ENCODE assay signal across 1 cellular context in the genomic region with DNA sequence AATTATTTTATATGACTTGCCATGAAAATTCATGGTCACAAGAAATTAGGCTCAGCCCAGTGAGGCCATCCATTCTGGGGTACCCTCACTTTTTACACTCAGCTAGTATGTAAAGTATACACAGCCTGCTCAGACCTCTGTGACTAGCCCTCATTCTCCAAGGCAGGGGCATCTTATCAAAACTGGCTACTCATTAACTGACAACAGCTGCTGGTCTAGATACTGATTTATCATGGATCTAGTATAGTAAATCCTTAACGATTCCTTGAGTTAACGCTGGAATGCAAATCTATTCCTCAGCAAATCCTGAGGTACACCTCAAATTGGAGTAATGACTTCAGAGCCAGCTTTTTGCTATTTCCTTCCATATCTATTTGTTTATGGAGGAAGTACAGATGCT.
TF ChIP-seq lines count a peak whose summit lies in the region.

No MANE protein-coding gene starts in this region.

TF ChIP-seq in WTC11, 78 proteins besides CTCF, POLR2A, EP300 and RAD21 (continued from another document):
- TF ChIP-seq, protein P1, sequence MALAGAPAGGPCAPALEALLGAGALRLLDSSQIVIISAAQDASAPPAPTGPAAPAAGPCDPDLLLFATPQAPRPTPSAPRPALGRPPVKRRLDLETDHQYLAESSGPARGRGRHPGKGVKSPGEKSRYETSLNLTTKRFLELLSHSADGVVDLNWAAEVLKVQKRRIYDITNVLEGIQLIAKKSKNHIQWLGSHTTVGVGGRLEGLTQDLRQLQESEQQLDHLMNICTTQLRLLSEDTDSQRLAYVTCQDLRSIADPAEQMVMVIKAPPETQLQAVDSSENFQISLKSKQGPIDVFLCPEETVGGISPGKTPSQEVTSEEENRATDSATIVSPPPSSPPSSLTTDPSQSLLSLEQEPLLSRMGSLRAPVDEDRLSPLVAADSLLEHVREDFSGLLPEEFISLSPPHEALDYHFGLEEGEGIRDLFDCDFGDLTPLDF (CRISPR knock-in tag; IDR thresholded peaks at IDR 0.05) = no peak
- TF ChIP-seq, protein P2, sequence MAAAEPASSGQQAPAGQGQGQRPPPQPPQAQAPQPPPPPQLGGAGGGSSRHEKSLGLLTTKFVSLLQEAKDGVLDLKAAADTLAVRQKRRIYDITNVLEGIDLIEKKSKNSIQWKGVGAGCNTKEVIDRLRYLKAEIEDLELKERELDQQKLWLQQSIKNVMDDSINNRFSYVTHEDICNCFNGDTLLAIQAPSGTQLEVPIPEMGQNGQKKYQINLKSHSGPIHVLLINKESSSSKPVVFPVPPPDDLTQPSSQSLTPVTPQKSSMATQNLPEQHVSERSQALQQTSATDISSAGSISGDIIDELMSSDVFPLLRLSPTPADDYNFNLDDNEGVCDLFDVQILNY (CRISPR knock-in tag; IDR thresholded peaks at IDR 0.05) = no peak
- TF ChIP-seq EMX1 (CRISPR knock-in tag; IDR thresholded peaks at IDR 0.05) (no peak), NFATC4 (CRISPR knock-in tag; IDR thresholded peaks at IDR 0.05) (no peak), GABPB1 (CRISPR knock-in tag; IDR thresholded peaks at IDR 0.05) (no peak), SMAD4 (CRISPR knock-in tag; IDR thresholded peaks at IDR 0.05) (no peak)
- TF ChIP-seq, protein P3, sequence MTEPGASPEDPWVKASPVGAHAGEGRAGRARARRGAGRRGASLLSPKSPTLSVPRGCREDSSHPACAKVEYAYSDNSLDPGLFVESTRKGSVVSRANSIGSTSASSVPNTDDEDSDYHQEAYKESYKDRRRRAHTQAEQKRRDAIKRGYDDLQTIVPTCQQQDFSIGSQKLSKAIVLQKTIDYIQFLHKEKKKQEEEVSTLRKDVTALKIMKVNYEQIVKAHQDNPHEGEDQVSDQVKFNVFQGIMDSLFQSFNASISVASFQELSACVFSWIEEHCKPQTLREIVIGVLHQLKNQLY (CRISPR knock-in tag; IDR thresholded peaks at IDR 0.05) = no peak
- TF ChIP-seq, protein P4, sequence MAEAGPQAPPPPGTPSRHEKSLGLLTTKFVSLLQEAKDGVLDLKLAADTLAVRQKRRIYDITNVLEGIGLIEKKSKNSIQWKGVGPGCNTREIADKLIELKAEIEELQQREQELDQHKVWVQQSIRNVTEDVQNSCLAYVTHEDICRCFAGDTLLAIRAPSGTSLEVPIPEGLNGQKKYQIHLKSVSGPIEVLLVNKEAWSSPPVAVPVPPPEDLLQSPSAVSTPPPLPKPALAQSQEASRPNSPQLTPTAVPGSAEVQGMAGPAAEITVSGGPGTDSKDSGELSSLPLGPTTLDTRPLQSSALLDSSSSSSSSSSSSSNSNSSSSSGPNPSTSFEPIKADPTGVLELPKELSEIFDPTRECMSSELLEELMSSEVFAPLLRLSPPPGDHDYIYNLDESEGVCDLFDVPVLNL (CRISPR knock-in tag; IDR thresholded peaks at IDR 0.05; ENCODE audit: borderline replicate concordance, low read depth) = no peak
- TF ChIP-seq, protein P5, sequence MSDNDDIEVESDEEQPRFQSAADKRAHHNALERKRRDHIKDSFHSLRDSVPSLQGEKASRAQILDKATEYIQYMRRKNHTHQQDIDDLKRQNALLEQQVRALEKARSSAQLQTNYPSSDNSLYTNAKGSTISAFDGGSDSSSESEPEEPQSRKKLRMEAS (CRISPR knock-in tag; IDR thresholded peaks at IDR 0.05) = no peak
